ENCODE assay signal across 14 cellular contexts in genomic region chr13:113179374-113180230, GRCh38. TPM values are rescaled to one million over a fixed set of nuclear protein-coding genes. Genes with fewer than 3 reads are reported as not detected.
DNase-seq lines count a peak whose midpoint lies in the region; ATAC-seq and TF ChIP-seq lines count a peak whose summit lies in the region.
"Had no signal": no experiment of that assay in that cellular context is flagged by ENCODE, and none has a peak within 500 bp of the region (broad histone marks: within the 10 kb centered on the region; RNA-seq: fewer than 3 reads in every experiment).

No MANE protein-coding gene starts in this region.

- H3K27ac ChIP-seq in RWPE1 = peak overlapping the region; percentile 24
- H3K27ac ChIP-seq in ectodermal cell (ENCODE audit: insufficient read depth, low read depth, low read length, poor library complexity, severe bottlenecking) = peak overlapping the region; percentile 27
- H3K27ac ChIP-seq in mesodermal cell (ENCODE audit: low read depth, low read length, severe bottlenecking) = peak overlapping the region; percentile 94

- ATAC-seq in GM21825 (IDR thresholded peaks at IDR 0.05; ENCODE audit: unreplicated experiment) (no peak), HG03571 (IDR thresholded peaks at IDR 0.05; ENCODE audit: unreplicated experiment) (no peak)
- ATAC-seq: gastroesophageal sphincter had no signal

- H3K4me1 ChIP-seq in ectodermal cell (ENCODE audit: control insufficient read depth, insufficient read depth, low read length) (peaks cover 21% of the 10 kb centered on the region), mesodermal cell (ENCODE audit: control insufficient read depth, insufficient read depth, low read length, poor library complexity, severe bottlenecking) (peaks cover 36% of the 10 kb centered on the region)
- H3K4me1 ChIP-seq: gastroesophageal sphincter, HAP-1, stomach had no signal

- H3K27me3 ChIP-seq in ectodermal cell (ENCODE audit: control insufficient read depth, insufficient read depth, low read length, poor library complexity, severe bottlenecking) = no peaks in the 10 kb centered on the region
- H3K27me3 ChIP-seq: gastroesophageal sphincter, stomach had no signal

- TF ChIP-seq CTCF in RWPE1 (conservative IDR thresholded peaks at IDR 0.05; ENCODE audit: low read depth) = no peak

- peak; percentile 68 for DNase-seq in ELF-1 (ENCODE audit: low read depth, low spot score)
- DNase-seq in RWPE1 (ENCODE audit: low spot score) = no peak
- DNase-seq in stimulated activated CD4-positive, alpha-beta T cell treated with anti-CD3 and anti-CD28 coated beads, Interleukin-4, amount 100 ng/mL, for 1 hour = no peak
- DNase-seq in DMS 273 (lab: John Stamatoyannopoulos, UW; ENCODE audit: unreplicated experiment) = no peak
- DNase-seq: NCI-H2107; stimulated activated CD4-positive, alpha-beta T cell treated with anti-CD3 and anti-CD28 coated beads, Interleukin-2, amount 100 ng/mL, for 48 hours; stomach; T1000 had no signal

- H3K36me3 ChIP-seq in ectodermal cell (ENCODE audit: control insufficient read depth, insufficient read depth, low read length) = peaks cover 17% of the 10 kb centered on the region
- H3K36me3 ChIP-seq in mesodermal cell (ENCODE audit: control insufficient read depth, insufficient read depth, low read length) = peaks cover 88% of the 10 kb centered on the region

- no peaks in the 10 kb centered on the region for H3K9me3 ChIP-seq in ectodermal cell (ENCODE audit: control insufficient read depth, low read length)
- no peaks in the 10 kb centered on the region for H3K9me3 ChIP-seq in mesodermal cell (ENCODE audit: control insufficient read depth, low read length)
- H3K9me3 ChIP-seq: gastroesophageal sphincter, HAP-1, stomach had no signal

- POLR2A ChIA-PET in RWPE1 (lab: Yijun Ruan, JAX; ENCODE audit: low non-redundant PET) = no interaction called here

- WGBS in ectodermal cell, 2 experiments = 41 to 45% methylated on average over 28 of the region's 28 CpGs
- WGBS in mesodermal cell (ENCODE audit: insufficient coverage in 2 of 2), 2 experiments = 67 to 70% methylated on average over 22 to 24 of the region's 28 CpGs

- no peak overlapping the region for H3K4me3 ChIP-seq in ectodermal cell (ENCODE audit: insufficient read depth, low read depth, low read length)
- no peak overlapping the region for H3K4me3 ChIP-seq in mesodermal cell (ENCODE audit: extremely low read depth, insufficient read depth, low read length, poor library complexity, severe bottlenecking)
- H3K4me3 ChIP-seq: gastroesophageal sphincter, HAP-1, stomach had no signal

- CTCF ChIA-PET in RWPE1 (lab: Yijun Ruan, JAX) = no interaction called here

RNA-seq across cellular contexts. Expression of gene PROZ, which starts 21.2 kb away (rescaled TPM):
- not detected for polyA plus RNA-seq in ectodermal cell (2013, experiment 1 of 4)
- not detected for polyA plus RNA-seq in ectodermal cell (2013, experiment 2 of 4)
- polyA plus RNA-seq in ectodermal cell (2013, experiment 3 of 4) = not detected
- polyA plus RNA-seq in ectodermal cell (2013, experiment 4 of 4) = not detected
- polyA plus RNA-seq in mesodermal cell (2013, experiment 1 of 2) = not detected
- not detected for polyA plus RNA-seq in mesodermal cell (2013, experiment 2 of 2)

RNA-seq across cellular contexts. Expression of gene PCID2, which starts 28.9 kb away (rescaled TPM):
- polyA plus RNA-seq in ectodermal cell (2013, experiment 1 of 4) = 66.4 TPM
- 66.7 TPM for polyA plus RNA-seq in ectodermal cell (2013, experiment 2 of 4)
- polyA plus RNA-seq in ectodermal cell (2013, experiment 3 of 4) = 57.5 TPM
- polyA plus RNA-seq in ectodermal cell (2013, experiment 4 of 4) = 58.1 TPM
- 46.9 TPM for polyA plus RNA-seq in mesodermal cell (2013, experiment 1 of 2)
- 47.9 TPM for polyA plus RNA-seq in mesodermal cell (2013, experiment 2 of 2)

RNA-seq across cellular contexts. Expression of gene CUL4A, which starts 29.8 kb away (rescaled TPM):
- polyA plus RNA-seq in ectodermal cell (2013, experiment 1 of 4) = 92.1 TPM
- polyA plus RNA-seq in ectodermal cell (2013, experiment 2 of 4) = 93.2 TPM
- 72.2 TPM for polyA plus RNA-seq in ectodermal cell (2013, experiment 3 of 4)
- 79.4 TPM for polyA plus RNA-seq in ectodermal cell (2013, experiment 4 of 4)
- 63.4 TPM for polyA plus RNA-seq in mesodermal cell (2013, experiment 1 of 2)
- polyA plus RNA-seq in mesodermal cell (2013, experiment 2 of 2) = 56.3 TPM

RNA-seq across cellular contexts. Expression of gene F10, which starts 57.0 kb away (rescaled TPM):
- 4.0 TPM for polyA plus RNA-seq in ectodermal cell (2013, experiment 1 of 4)
- polyA plus RNA-seq in ectodermal cell (2013, experiment 2 of 4) = 7.2 TPM
- polyA plus RNA-seq in ectodermal cell (2013, experiment 3 of 4) = 6.2 TPM
- polyA plus RNA-seq in ectodermal cell (2013, experiment 4 of 4) = 7.4 TPM
- polyA plus RNA-seq in mesodermal cell (2013, experiment 1 of 2) = 13.0 TPM
- 10.2 TPM for polyA plus RNA-seq in mesodermal cell (2013, experiment 2 of 2)

Comparison
In these comparisons a context has a peak if more than half of its experiments do, and no peak if none do; other contexts are left out.
1. H3K27ac ChIP-seq: peak in every context shown above with its lines; median percentile 94 in mesodermal cell; 27 in ectodermal cell; 24 in RWPE1.